Comparison of ENCODE assay signal across 10 cellular contexts in genomic region chrX:38868941-38869378, GRCh38.
DNase-seq lines count a peak whose midpoint lies in the region; ATAC-seq, FAIRE-seq and TF ChIP-seq lines count a peak whose summit lies in the region.
"Had no signal": no experiment of that assay in that cellular context is flagged by ENCODE, and none has a peak within 500 bp of the region (broad histone marks: within the 10 kb centered on the region; RNA-seq: fewer than 3 reads in every experiment).

No MANE protein-coding gene starts in this region.

- intact Hi-C loops in IMR-90 (cut with micrococcal nuclease) (no loop called here), Right ventricle myocardium superior (cut with DNase I) (no loop called here)

- no peaks in the 10 kb centered on the region for H3F3A ChIP-seq in smooth muscle cell (ENCODE audit: low read depth)

- H3K27ac Mint-ChIP-seq in WTC11: no peak overlapping the region

- H3K23ac ChIP-seq in IMR-90 (ENCODE audit: low read depth, low read length): no peak overlapping the region

- no peak overlapping the region for H2AK9ac ChIP-seq in IMR-90 (replicated peaks; ENCODE audit: low read depth, low read length, poor library complexity)

- H4K5ac ChIP-seq in IMR-90 (ENCODE audit: low read depth, low read length): no peak overlapping the region

- no peak for TF ChIP-seq RAD21 in IMR-90 (IDR thresholded peaks at IDR 0.05; ENCODE audit: low read length)

- H3K9me3 Mint-ChIP-seq in WTC11: no peaks in the 10 kb centered on the region

- 0 out of 2 replicates have a peak overlapping the region, but pooled peaks have one; percentile 64 for H2BK120ac ChIP-seq in IMR-90 (ENCODE audit: low read depth, low read length)

- CTCF ChIA-PET in IMR-90 (lab: Yijun Ruan, JAX) (no interaction called here), WTC11 (lab: Charles Lee) (interaction anchor here (0.6 to 1.5 kb wide), 2 partner anchors 12 to 283 kb away, joined by 3 to 4 read pairs; no protein-coding TSS in a partner anchor)

- no peak overlapping the region for H3K27ac ChIP-seq in IMR-90 (ENCODE audit: insufficient read depth, low read length)
- peak overlapping the region; percentile 86 for H3K27ac ChIP-seq in smooth muscle cell (ENCODE audit: low read depth)
- H3K27ac ChIP-seq: SJSA1 had no signal

- peak overlapping the region in 1 of 2 experiments; percentile 48; a peak in 1 of 4 replicates for H4K8ac ChIP-seq in IMR-90 (ENCODE audit: low read depth in 2 of 2, low read length in 2 of 2)

- H3K4me3 Mint-ChIP-seq in WTC11: peak overlapping the region; percentile 58; the same call in 1 of the 2 replicates

- H3K36me3 ChIP-seq in IMR-90 (ENCODE audit: control insufficient read depth, insufficient read depth, low read length): no peaks in the 10 kb centered on the region
- no peaks in the 10 kb centered on the region for H3K36me3 ChIP-seq in smooth muscle cell (ENCODE audit: low read depth)
- H3K36me3 ChIP-seq: SJSA1 had no signal

- ATAC-seq in IMR-90 (ENCODE audit: low read depth) (peak; percentile 77), WTC11 (no peak), Right ventricle myocardium superior (ENCODE audit: poor library complexity) (peak; percentile 86), GM19463 (IDR thresholded peaks at IDR 0.05; ENCODE audit: unreplicated experiment) (no peak), HG03460 (IDR thresholded peaks at IDR 0.05; ENCODE audit: unreplicated experiment) (no peak)

- dilution Hi-C loops in IMR-90 (cut with HindIII; ENCODE audit: low sequenced_read_pairs, unreplicated experiment): no loop called here

- no peaks in the 10 kb centered on the region for H3K27me3 Mint-ChIP-seq in WTC11 (ENCODE audit: low read depth)

- POLR2A ChIA-PET in IMR-90 (lab: Charles Lee; ENCODE audit: unreplicated experiment) (no interaction called here), WTC11 (lab: Charles Lee) (interaction anchor here (1.5 to 4.9 kb wide), 2 partner anchors 64 to 67 kb away, joined by 8 to 41 read pairs; partner anchors contain the start of gene MID1IP1)

- no peaks in the 10 kb centered on the region for H3K79me2 ChIP-seq in smooth muscle cell (ENCODE audit: low read depth)

- H3K79me1 ChIP-seq in IMR-90 (ENCODE audit: low read depth in 1 of 2, low read length in 2 of 2): no peaks in the 10 kb centered on the region

- no peaks in the 10 kb centered on the region; the same call in none of the 2 replicates for H3K27me3 ChIP-seq in IMR-90 (ENCODE audit: control insufficient read depth, insufficient read depth, low read length)
- no peaks in the 10 kb centered on the region for H3K27me3 ChIP-seq in smooth muscle cell (ENCODE audit: low read depth)
- H3K27me3 ChIP-seq: SJSA1 had no signal

- H2AFZ ChIP-seq in IMR-90 (replicated peaks; ENCODE audit: low read length, poor library complexity) (no peak overlapping the region), smooth muscle cell (ENCODE audit: low read depth) (no peak overlapping the region)

- no peak overlapping the region for H3K4me3 ChIP-seq in IMR-90 (ENCODE audit: insufficient read depth, low read depth, low read length)
- H3K4me3 ChIP-seq in smooth muscle cell: no peak overlapping the region
- H3K4me3 ChIP-seq: SJSA1 had no signal

- no peak overlapping the region for H2BK5ac ChIP-seq in IMR-90 (ENCODE audit: low read depth, low read length, poor library complexity, severe bottlenecking)

- BruUV-seq in IMR-90 (replicated peaks; lab: Mats Ljungman, UMichigan): no TSS peak

- H3K14ac ChIP-seq in IMR-90 (replicated peaks; ENCODE audit: low read depth, low read length): no peak overlapping the region

- H3K9me3 ChIP-seq in IMR-90 (ENCODE audit: control insufficient read depth, insufficient read depth, low read length) (no peaks in the 10 kb centered on the region; the same call in 1 of the 2 replicates), smooth muscle cell (replicated peaks; ENCODE audit: low read depth) (no peaks in the 10 kb centered on the region)
- H3K9me3 ChIP-seq: SJSA1 had no signal

- H3K18ac ChIP-seq in IMR-90 (ENCODE audit: low read depth, low read length): no peak overlapping the region

- H3K4me1 ChIP-seq in IMR-90 (ENCODE audit: control insufficient read depth, insufficient read depth, low read length) (peaks cover 4% of the 10 kb centered on the region; the same call in 1 of the 2 replicates), smooth muscle cell (ENCODE audit: low read depth) (peaks cover 3% of the 10 kb centered on the region)

- H3K4me2 ChIP-seq in IMR-90 (ENCODE audit: low read depth, low read length): peak overlapping the region; percentile 21; the same call in 1 of the 2 replicates
- H3K4me2 ChIP-seq in smooth muscle cell: peak overlapping the region; percentile 33

- 17% methylated on average over 1 of the region's 2 CpGs; no CpG with 5 or more reads in 1 of the 2 experiments for WGBS in IMR-90 (ENCODE audit: extremely low coverage in 2 of 2, insufficient read length in 1 of 2), 2 experiments
- WGBS in smooth muscle cell (ENCODE audit: low lambda C conversion rate): 22% methylated on average over 2 of the region's 2 CpGs

- TF ChIP-seq CTCF in IMR-90 (conservative IDR thresholded peaks at IDR 0.05; ENCODE audit: low read depth, low read length) (no peak), WTC11 (IDR thresholded peaks at IDR 0.05) (no peak), smooth muscle cell (IDR thresholded peaks at IDR 0.05; ENCODE audit: borderline replicate concordance, insufficient read depth, poor library complexity, severe bottlenecking) (no peak)

- 0 out of 2 replicates have a peak overlapping the region, but pooled peaks have one; percentile 35 for H3K4ac ChIP-seq in IMR-90 (ENCODE audit: low read depth, low read length)

- H3K9me1 ChIP-seq in IMR-90 (ENCODE audit: insufficient read depth, low read length): no peaks in the 10 kb centered on the region

- no peak for TF ChIP-seq POLR2A in IMR-90 (IDR thresholded peaks at IDR 0.05; ENCODE audit: low read depth, low read length)

- no peak overlapping the region for H3K9ac ChIP-seq in IMR-90 (ENCODE audit: low read depth, low read length)
- H3K9ac ChIP-seq in smooth muscle cell (ENCODE audit: low read depth): no peak overlapping the region

- no peak for FAIRE-seq in frontal cortex (lab: Jason Lieb, UNC)

- in situ Hi-C loops in IMR-90 (cut with MboI; ENCODE audit: low sequenced_read_pairs): no loop called here

- no peaks in the 10 kb centered on the region for H3K36me3 Mint-ChIP-seq in WTC11

- H2BK15ac ChIP-seq in IMR-90 (ENCODE audit: low read depth, low read length): no peak overlapping the region

- no peak overlapping the region for H4K91ac ChIP-seq in IMR-90 (ENCODE audit: insufficient read depth, low read depth, low read length)

- H4K20me1 ChIP-seq in IMR-90 (ENCODE audit: insufficient read depth, low read length) (no peaks in the 10 kb centered on the region), smooth muscle cell (ENCODE audit: low read depth) (no peaks in the 10 kb centered on the region)

- DNase-seq in IMR-90: peak; percentile 75
- DNase-seq in WTC11 (ENCODE audit: low spot score): no peak
- peak; percentile 39 for DNase-seq in Right ventricle myocardium superior
- DNase-seq in smooth muscle cell (lab: John Stamatoyannopoulos, UW; ENCODE audit: unreplicated experiment): no peak
- DNase-seq in frontal cortex (ENCODE audit: low spot score in 2 of 2): no peak
- DNase-seq: cortex of kidney, NCI-H1436 treated with DMSO at 0.1 percent for 48 hours had no signal

- H3K56ac ChIP-seq in IMR-90 (ENCODE audit: extremely low read depth, insufficient read depth, low read length): no peak overlapping the region

- H2AK5ac ChIP-seq in IMR-90 (ENCODE audit: low read depth, low read length): 0 out of 2 replicates have a peak overlapping the region, but pooled peaks have one; percentile 21

- H2BK20ac ChIP-seq in IMR-90 (ENCODE audit: low read depth, low read length): no peak overlapping the region

- peaks cover 73% of the 10 kb centered on the region for H3K4me1 Mint-ChIP-seq in WTC11

TF ChIP-seq in IMR-90, 13 proteins besides CTCF, POLR2A, EP300 and RAD21:
- TF ChIP-seq MAZ (IDR thresholded peaks at IDR 0.05; ENCODE audit: borderline replicate concordance, low read depth, low read length) (no peak), CEBPB (IDR thresholded peaks at IDR 0.05; ENCODE audit: low read depth, low read length) (peak; percentile 95), RFX5 (IDR thresholded peaks at IDR 0.05; ENCODE audit: low read depth, low read length) (peak; percentile 73), MXI1 (IDR thresholded peaks at IDR 0.05; ENCODE audit: borderline replicate concordance, low read depth, low read length) (no peak)

TF ChIP-seq in WTC11, 78 proteins besides CTCF, POLR2A, EP300 and RAD21 (continues in another document):
- TF ChIP-seq FOXK1 (CRISPR knock-in tag; IDR thresholded peaks at IDR 0.05) (no peak), PRRX2 (CRISPR knock-in tag; IDR thresholded peaks at IDR 0.05) (no peak), ZNF232 (CRISPR knock-in tag; IDR thresholded peaks at IDR 0.05) (no peak), SMAD3 (CRISPR knock-in tag; IDR thresholded peaks at IDR 0.05; ENCODE audit: borderline replicate concordance) (no peak), ATF6 (CRISPR knock-in tag; IDR thresholded peaks at IDR 0.05) (no peak), NR3C1 (CRISPR knock-in tag; conservative IDR thresholded peaks at IDR 0.05; ENCODE audit: low read depth) (no peak), CBFB (CRISPR knock-in tag; IDR thresholded peaks at IDR 0.05; ENCODE audit: low read depth) (no peak), ZNF263 (CRISPR knock-in tag; IDR thresholded peaks at IDR 0.05; ENCODE audit: low read depth) (no peak)

Comparison
In these comparisons a context has a peak if more than half of its experiments do, and no peak if none do; other contexts are left out.
1. ATAC-seq: peak in IMR-90 (single experiment) and Right ventricle myocardium superior (single experiment); none in WTC11 (single experiment), GM19463 (single experiment) and HG03460 (single experiment).
2. DNase-seq: peak in IMR-90 (single experiment) and Right ventricle myocardium superior (single experiment); none in WTC11 (single experiment), smooth muscle cell (single experiment) and frontal cortex (0 of 2).